27 cellular contexts compared by ENCODE assay signal in genomic region chr16:30794634-30795033, GRCh38. TPM values are rescaled to one million over a fixed set of nuclear protein-coding genes. Genes with fewer than 3 reads are reported as not detected.
"Had no signal": no experiment of that assay in that cellular context is flagged by ENCODE, and none has a peak within 500 bp of the region (broad histone marks: within the 10 kb centered on the region; RNA-seq: fewer than 3 reads in every experiment).

No MANE protein-coding gene starts in this region.

- H3K27me3 ChIP-seq: ascending aorta, brain microvascular endothelial cell, dorsolateral prefrontal cortex had no signal

- H3K27ac ChIP-seq: ascending aorta, brain microvascular endothelial cell, coronary artery, dorsolateral prefrontal cortex had no signal

- H3K4me1 ChIP-seq: ascending aorta had no signal

- H3K36me3 ChIP-seq: ascending aorta, brain microvascular endothelial cell had no signal

- H3K4me3 ChIP-seq: ascending aorta, coronary artery, dorsolateral prefrontal cortex had no signal

- FAIRE-seq: bronchial epithelial cell, frontal cortex had no signal

- DNase-seq: activated CD4-positive, alpha-beta memory T cell treated with anti-CD3 and anti-CD28 coated beads for 36 hours; activated CD4-positive, alpha-beta T cell treated with anti-CD3 and anti-CD28 coated beads for 36 hours; activated CD4-positive, alpha-beta T cell treated with anti-CD3 and anti-CD28 coated beads, Interleukin-2, amount 10 ng/mL, durations not matched to agents 24 days and 14 days; activated CD4-positive, CD25-positive, alpha-beta regulatory T cell; activated CD4-positive, CD25-positive, alpha-beta regulatory T cell treated with anti-CD3 and anti-CD28 coated beads, Interleukin-2, amount 50 U/mL, for 72 hours; activated CD8-positive, alpha-beta memory T cell treated with anti-CD3 and anti-CD28 coated beads, Interleukin-2, amount 10 ng/mL, durations not matched to agents 7 days and 5 days; activated CD8-positive, alpha-beta memory T cell treated with anti-CD3 and anti-CD28 coated beads, Interleukin-2, amount 50 U/mL, for 4 hours; activated CD8-positive, alpha-beta T cell treated with anti-CD3 and anti-CD28 coated beads, Interleukin-2, amount 10 ng/mL, durations not matched to agents 7 days and 5 days; activated gamma-delta T cell; activated naive CD4-positive, alpha-beta T cell; activated naive CD4-positive, alpha-beta T cell treated with anti-CD3 and anti-CD28 coated beads, Interleukin-2, amount 10 ng/mL, durations not matched to agents 7 days and 5 days; activated naive CD8-positive, alpha-beta T cell treated with anti-CD3 and anti-CD28 coated beads, Interleukin-2, amount 10 ng/mL, durations not matched to agents 7 days and 5 days; activated T-cell treated with anti-CD3 and anti-CD28 coated beads, Interleukin-2, amount 50 U/mL, for 1 hour; activated T-cell treated with anti-CD3 and anti-CD28 coated beads, Interleukin-2, amount 50 U/mL, for 48 hours; brain microvascular endothelial cell; dorsolateral prefrontal cortex; effector memory CD4-positive, alpha-beta T cell; endodermal cell; foreskin fibroblast; head of caudate nucleus; T-helper 2 cell had no signal

- ATAC-seq: activated CD4-positive, alpha-beta T cell treated with anti-CD3 and anti-CD28 coated beads for 36 hours; activated CD8-positive, alpha-beta memory T cell treated with anti-CD3 and anti-CD28 coated beads, Interleukin-2, amount 10 ng/mL, durations not matched to agents 7 days and 5 days; activated CD8-positive, alpha-beta T cell treated with anti-CD3 and anti-CD28 coated beads, Interleukin-2, amount 10 ng/mL, durations not matched to agents 7 days and 5 days; activated naive CD4-positive, alpha-beta T cell treated with anti-CD3 and anti-CD28 coated beads, Interleukin-2, amount 50 U/mL, for 72 hours; esophagus mucosa had no signal

- H3K9me3 ChIP-seq: ascending aorta had no signal

RNA-seq across cellular contexts. Expression of gene CFAP119, which starts 32.8 kb away (rescaled TPM):
- total RNA-seq: ascending aorta had no signal
